17 cellular contexts compared by ENCODE assay signal in genomic region chr5:173771058-173771742, GRCh38.
DNase-seq lines count a peak whose midpoint lies in the region; ATAC-seq and TF ChIP-seq lines count a peak whose summit lies in the region.
"Had no signal": no experiment of that assay in that cellular context is flagged by ENCODE, and none has a peak within 500 bp of the region (broad histone marks: within the 10 kb centered on the region; RNA-seq: fewer than 3 reads in every experiment).

No MANE protein-coding gene starts in this region.

- no peaks in the 10 kb centered on the region for H3K9me2 ChIP-seq in hepatocyte (replicated peaks; ENCODE audit: insufficient read depth)

- H3K9me3 ChIP-seq in hepatocyte (ENCODE audit: low read depth) (no peaks in the 10 kb centered on the region), right atrium auricular region (no peaks in the 10 kb centered on the region), lower lobe of right lung (no peaks in the 10 kb centered on the region)
- H3K9me3 ChIP-seq: gastrocnemius medialis had no signal

- no peak for ATAC-seq in naive thymus-derived CD8-positive, alpha-beta T cell
- ATAC-seq in GM19467 (IDR thresholded peaks at IDR 0.05; ENCODE audit: unreplicated experiment): no peak
- ATAC-seq in lower lobe of right lung: no peak
- ATAC-seq: activated T-helper 17 cell treated with anti-CD3 and anti-CD28 coated beads, Interleukin-2, amount 50 U/mL, for 72 hours; gastrocnemius medialis; sciatic nerve had no signal

- H3K4me3 ChIP-seq in hepatocyte (no peak overlapping the region), right atrium auricular region (no peak overlapping the region), lower lobe of right lung (no peak overlapping the region)
- H3K4me3 ChIP-seq: gastrocnemius medialis had no signal

- H4K20me1 ChIP-seq in hepatocyte (ENCODE audit: insufficient read depth, poor library complexity, severe bottlenecking): no peaks in the 10 kb centered on the region

- H3K4me2 ChIP-seq in hepatocyte: peak overlapping the region; percentile 55

- no peaks in the 10 kb centered on the region for H3K36me3 Mint-ChIP-seq in nephron progenitor cell (ENCODE audit: low read depth)
- H3K36me3 Mint-ChIP-seq in naive thymus-derived CD8-positive, alpha-beta T cell: no peaks in the 10 kb centered on the region

- 47% methylated on average over 25 of the region's 25 CpGs for whole genome bisulfite sequencing in hepatocyte (ENCODE audit: low lambda C conversion rate, missing lambda C conversion rate)

- DNase-seq in NCI-H82 (lab: John Stamatoyannopoulos, UW) (peak; percentile 50), NCI-H82 treated with DMSO at 0.1 percent for 48 hours (lab: John Stamatoyannopoulos, UW; ENCODE audit: unreplicated experiment) (no peak), hepatocyte (ENCODE audit: low spot score) (peak; percentile 57), nephron progenitor cell (peak; percentile 35), right atrium auricular region (ENCODE audit: low spot score) (no peak), lower lobe of right lung (no peak)
- no peak for DNase-seq in naive thymus-derived CD8-positive, alpha-beta T cell
- DNase-seq: activated CD8-positive, alpha-beta memory T cell treated with anti-CD3 and anti-CD28 coated beads for 24 hours; caudate nucleus; gastrocnemius medialis; NCI-H2081; NCI-H774; stimulated activated CD4-positive, alpha-beta T cell treated with anti-CD3 and anti-CD28 coated beads, Interleukin-4, amount 100 ng/mL, for 1 hour; SW 1271 had no signal

- H3K4me1 ChIP-seq in hepatocyte (ENCODE audit: insufficient read depth) (peaks cover 10% of the 10 kb centered on the region), right atrium auricular region (peaks cover 0 to 23% of the 10 kb centered on the region in 2 donors), lower lobe of right lung (peaks cover under 1% of the 10 kb centered on the region)

- TF ChIP-seq CTCF in hepatocyte (IDR thresholded peaks at IDR 0.05; ENCODE audit: poor library complexity) (no peak), nephron progenitor cell (IDR thresholded peaks at IDR 0.05) (no peak), right atrium auricular region (IDR thresholded peaks at IDR 0.05) (no peak), lower lobe of right lung (IDR thresholded peaks at IDR 0.05) (no peak)

- H3K27me3 ChIP-seq in hepatocyte (no peaks in the 10 kb centered on the region), right atrium auricular region (no peaks in the 10 kb centered on the region), lower lobe of right lung (ENCODE audit: low read depth) (no peaks in the 10 kb centered on the region)
- H3K27me3 ChIP-seq: gastrocnemius medialis had no signal

- peaks cover 33% of the 10 kb centered on the region for H3K27me3 Mint-ChIP-seq in nephron progenitor cell (ENCODE audit: low read depth, poor library complexity)
- H3K27me3 Mint-ChIP-seq in naive thymus-derived CD8-positive, alpha-beta T cell: peaks cover 0 to 6% (median 0%) of the 10 kb centered on the region in 5 donors

- H3K36me3 ChIP-seq in hepatocyte (replicated peaks; ENCODE audit: insufficient read depth, low read depth): no peaks in the 10 kb centered on the region
- H3K36me3 ChIP-seq in right atrium auricular region: no peaks in the 10 kb centered on the region
- no peaks in the 10 kb centered on the region for H3K36me3 ChIP-seq in lower lobe of right lung
- H3K36me3 ChIP-seq: gastrocnemius medialis had no signal

- intact Hi-C loops in lower lobe of right lung (cut with DNase I): no loop called here

- H3K4me1 Mint-ChIP-seq in nephron progenitor cell: peaks cover 23% of the 10 kb centered on the region
- peaks cover 0 to 10% (median 0%) of the 10 kb centered on the region in 4 donors for H3K4me1 Mint-ChIP-seq in naive thymus-derived CD8-positive, alpha-beta T cell
- H3K4me1 Mint-ChIP-seq: activated T-helper 17 cell treated with anti-CD3 and anti-CD28 coated beads, Interleukin-2, amount 50 U/mL, for 72 hours had no signal

- POLR2A ChIA-PET in naive thymus-derived CD8-positive, alpha-beta T cell (lab: Charles Lee): no interaction called here

- peak overlapping the region; percentile 36 for H3K27ac Mint-ChIP-seq in nephron progenitor cell
- H3K27ac Mint-ChIP-seq in naive thymus-derived CD8-positive, alpha-beta T cell: no peak overlapping the region
- H3K27ac Mint-ChIP-seq: activated T-helper 17 cell treated with anti-CD3 and anti-CD28 coated beads, Interleukin-2, amount 50 U/mL, for 72 hours had no signal

- peak overlapping the region; percentile 33 for H2AFZ ChIP-seq in hepatocyte

- no peaks in the 10 kb centered on the region for H3K9me3 Mint-ChIP-seq in nephron progenitor cell
- H3K9me3 Mint-ChIP-seq in naive thymus-derived CD8-positive, alpha-beta T cell: no peaks in the 10 kb centered on the region

- H3K4me3 Mint-ChIP-seq in nephron progenitor cell: peak overlapping the region; percentile 39
- no peak overlapping the region for H3K4me3 Mint-ChIP-seq in naive thymus-derived CD8-positive, alpha-beta T cell
- H3K4me3 Mint-ChIP-seq: activated T-helper 17 cell treated with anti-CD3 and anti-CD28 coated beads, Interleukin-2, amount 50 U/mL, for 72 hours had no signal

- peak overlapping the region; percentile 83 for H3K27ac ChIP-seq in hepatocyte
- no peak overlapping the region for H3K27ac ChIP-seq in right atrium auricular region
- H3K27ac ChIP-seq in lower lobe of right lung: no peak overlapping the region

- no peaks in the 10 kb centered on the region for H3K79me2 ChIP-seq in hepatocyte

Comparison
In these comparisons a context has a peak if more than half of its experiments do, and no peak if none do; other contexts are left out.
1. DNase-seq: peak in NCI-H82 (single experiment), hepatocyte (single experiment) and nephron progenitor cell (single experiment); none in NCI-H82 treated with DMSO at 0.1 percent for 48 hours (single experiment), naive thymus-derived CD8-positive, alpha-beta T cell (0 of 10), right atrium auricular region (single experiment) and lower lobe of right lung (single experiment).